In the genomic region with DNA sequence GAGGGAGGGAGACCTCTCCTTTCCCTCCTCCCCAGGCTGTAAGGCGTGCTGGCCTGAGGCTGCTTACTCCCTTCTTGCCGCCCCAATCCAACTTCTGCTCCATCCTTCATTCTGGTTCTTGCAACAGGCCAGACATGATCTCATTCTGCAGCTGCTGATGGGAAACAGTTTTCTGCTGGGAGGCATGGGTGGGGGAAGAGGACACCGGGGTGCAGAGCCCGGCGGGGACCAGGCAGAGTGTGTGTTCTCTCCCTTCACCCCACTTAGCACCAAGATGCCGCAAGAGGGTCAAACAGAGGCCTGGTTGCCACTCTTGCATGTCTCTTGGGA, we compare ENCODE assay signal across 11 cellular contexts. TPM values are rescaled to one million over a fixed set of nuclear protein-coding genes. Genes with fewer than 3 reads are reported as not detected.
A peak's percentile ranks its signal among the peaks of the same experiment; 100 is the strongest.
DNase-seq lines count a peak whose midpoint lies in the region; ATAC-seq, FAIRE-seq and TF ChIP-seq lines count a peak whose summit lies in the region.
"Had no signal": no experiment of that assay in that cellular context is flagged by ENCODE, and none has a peak within 500 bp of the region (broad histone marks: within the 10 kb centered on the region; RNA-seq: fewer than 3 reads in every experiment).

No MANE protein-coding gene starts in this region.

- H3K79me2 ChIP-seq in HepG2 (ENCODE audit: insufficient read depth, low read length): peaks cover 7% of the 10 kb centered on the region

- no peaks in the 10 kb centered on the region for H3K27me3 ChIP-seq in HepG2 (ENCODE audit: control insufficient read depth in 1 of 2, insufficient read depth in 2 of 2, low read length in 2 of 2)
- H3K27me3 ChIP-seq: right atrium auricular region had no signal

- POLR2A ChIA-PET in AG04449 (lab: Yijun Ruan, JAX): interaction anchor here (1.2 kb wide), 1 partner anchor 15 kb away, joined by 3 read pairs; the partner anchor contains the start of gene POLDIP2
- POLR2A ChIA-PET in HepG2 (lab: Yijun Ruan, JAX): interaction anchor here (1.0 kb wide), 1 partner anchor 16 kb away, joined by 4 read pairs; the partner anchor contains the start of gene POLDIP2

- no peaks in the 10 kb centered on the region for H3K36me3 ChIP-seq in HepG2 (replicated peaks in 1 of 2; ENCODE audit: control insufficient read depth in 1 of 2, insufficient read depth in 2 of 2, low read length in 2 of 2)
- H3K36me3 ChIP-seq: right atrium auricular region had no signal

- DNase-seq in AG04449 (ENCODE audit: low read depth, low spot score) (no peak), mesothelial cell of epicardium (ENCODE audit: low spot score in 2 of 2, unreplicated experiment in 2 of 2) (no peak), HepG2 (ENCODE audit: low spot score) (no peak), dedifferentiated amniotic fluid mesenchymal stem cell (ENCODE audit: extremely low spot score) (no peak), GM12891 (ENCODE audit: insufficient read length, low spot score) (no peak)
- DNase-seq: activated gamma-delta T cell treated with Interleukin-2 at 50 U/mL for 16 hours had no signal

- H3K9me3 Mint-ChIP-seq in activated naive CD8-positive, alpha-beta T cell (ENCODE audit: low read depth): no peaks in the 10 kb centered on the region
- no peaks in the 10 kb centered on the region for H3K9me3 Mint-ChIP-seq in mesothelial cell of epicardium

- TF ChIP-seq RAD21 in HepG2 (CRISPR knock-in tag; IDR thresholded peaks at IDR 0.05): no peak

- intact Hi-C loops in HepG2 (cut with micrococcal nuclease; ENCODE audit: unreplicated experiment): no loop called here

- H3K4me1 ChIP-seq in HepG2 (ENCODE audit: insufficient read depth, low read length): peaks cover 34% of the 10 kb centered on the region

- H3K27ac ChIP-seq in HepG2 (ENCODE audit: extremely low read length, insufficient read depth, low read length): no peak overlapping the region

- 90% methylated on average over 6 of the region's 6 CpGs for WGBS in HepG2 (ENCODE audit: low lambda C conversion rate)

- H3K4me3 Mint-ChIP-seq in activated naive CD8-positive, alpha-beta T cell: peak overlapping the region; percentile 88
- H3K4me3 Mint-ChIP-seq in mesothelial cell of epicardium: peak overlapping the region; percentile 57

- no peak overlapping the region for H3K9ac ChIP-seq in HepG2 (ENCODE audit: insufficient read depth, low read depth, low read length)

- no peaks in the 10 kb centered on the region for H4K20me1 ChIP-seq in HepG2 (ENCODE audit: insufficient read depth, low read length)

- BruUV-seq in HepG2 (replicated peaks; lab: Mats Ljungman, UMichigan): no TSS peak

- TF ChIP-seq EP300 in HepG2 (IDR thresholded peaks at IDR 0.05; ENCODE audit: low read depth in 2 of 2, low read length in 2 of 2) (no peak), HepG2 (CRISPR knock-in tag; IDR thresholded peaks at IDR 0.05; ENCODE audit: borderline replicate concordance) (no peak)

- no peaks in the 10 kb centered on the region for H3K27me3 Mint-ChIP-seq in activated naive CD8-positive, alpha-beta T cell
- H3K27me3 Mint-ChIP-seq in mesothelial cell of epicardium (ENCODE audit: low read depth): peaks cover 30% of the 10 kb centered on the region

- TF ChIP-seq POLR2A in HepG2 (IDR thresholded peaks at IDR 0.05; ENCODE audit: insufficient read depth in 1 of 2, low read depth in 2 of 2, low read length in 2 of 2): no peak
- no peak for TF ChIP-seq POLR2A in GM12891 (IDR thresholded peaks at IDR 0.05; ENCODE audit: low read depth, low read length)

- ATAC-seq in HepG2 (no peak), HG03442 (IDR thresholded peaks at IDR 0.05; ENCODE audit: unreplicated experiment) (no peak)

- H3K27ac Mint-ChIP-seq in activated naive CD8-positive, alpha-beta T cell: peak overlapping the region; percentile 64
- no peak overlapping the region for H3K27ac Mint-ChIP-seq in mesothelial cell of epicardium

- no peak overlapping the region for H3K4me2 ChIP-seq in HepG2 (ENCODE audit: low read depth, low read length)

- peaks cover 23% of the 10 kb centered on the region for H3K4me1 Mint-ChIP-seq in activated naive CD8-positive, alpha-beta T cell (ENCODE audit: low read depth)
- H3K4me1 Mint-ChIP-seq in mesothelial cell of epicardium: peaks cover 13% of the 10 kb centered on the region

- H3K4me3 ChIP-seq in AG04449 (ENCODE audit: low read depth, low read length) (peak overlapping the region; percentile 65), GM12875 (ENCODE audit: low read depth, low read length) (peak overlapping the region; percentile 85), HepG2 (replicated peaks in 1 of 3; ENCODE audit: insufficient read depth in 1 of 3, low read depth in 2 of 3, low read length in 3 of 3) (no peak overlapping the region)

- TF ChIP-seq CTCF in AG04449 (IDR thresholded peaks at IDR 0.05; ENCODE audit: insufficient read depth, low read length, missing control alignments) (no peak), GM12875 (IDR thresholded peaks at IDR 0.05; ENCODE audit: borderline replicate concordance, insufficient read depth, low read depth, low read length) (no peak), mesothelial cell of epicardium (IDR thresholded peaks at IDR 0.05; ENCODE audit: unreplicated experiment) (no peak), HepG2 (CRISPR knock-in tag; IDR thresholded peaks at IDR 0.05) (no peak)

- in situ Hi-C loops in HepG2 (cut with HindIII; ENCODE audit: extremely low pct_ligation_motif_present, low pct_unique_long_range_greater_than_20kb): no loop called here

- CTCF ChIA-PET in AG04449 (lab: Yijun Ruan, JAX): interaction anchor here (1.3 kb wide), 1 partner anchor 26 kb away, joined by 3 read pairs; no protein-coding TSS in a partner anchor
- CTCF ChIA-PET in HepG2 (lab: Yijun Ruan, JAX; ENCODE audit: low intra/inter-chr PET ratio, low total read pairs): no interaction called here

- H3K36me3 Mint-ChIP-seq in activated naive CD8-positive, alpha-beta T cell: peaks cover 7% of the 10 kb centered on the region
- no peaks in the 10 kb centered on the region for H3K36me3 Mint-ChIP-seq in mesothelial cell of epicardium

- H2AFZ ChIP-seq in HepG2 (ENCODE audit: low read length): no peak overlapping the region

- H3K9me3 ChIP-seq in HepG2 (ENCODE audit: low read length): no peaks in the 10 kb centered on the region
- H3K9me3 ChIP-seq: right atrium auricular region had no signal

- FAIRE-seq in HepG2 (lab: Jason Lieb, UNC): no peak
- FAIRE-seq in GM12891 (lab: Jason Lieb, UNC): no peak

RNA-seq across cellular contexts. Expression of gene SARM1, which starts 1.4 kb away (rescaled TPM):
- total RNA-seq in mesothelial cell of epicardium (17.3 to 19.0 TPM (median 17.3 TPM) in 3 replicates), HepG2 (2016; rRNA removed; fragmentation: Illumina TruSeq; extraction: Trizol) (0.25 and 0.73 TPM in 2 replicates)
- 0.09 and 0.20 TPM in 2 replicates for total RNA-seq in HepG2 (2016; cell fraction: cytosol; rRNA removed; fragmentation: Illumina TruSeq; extraction: Trizol; ENCODE audit: low read depth)
- 0.73 and 0.78 TPM in 2 replicates for total RNA-seq in HepG2 (2016; cell fraction: insoluble cytoplasmic fraction; rRNA removed; fragmentation: Illumina TruSeq; extraction: Trizol)
- total RNA-seq in HepG2 (2016; cell fraction: membrane; rRNA removed; fragmentation: Illumina TruSeq; extraction: Trizol): 0.09 and 0.28 TPM in 2 replicates
- total RNA-seq in HepG2 (2016; cell fraction: nucleus; rRNA removed; fragmentation: Illumina TruSeq; extraction: Trizol): 0.84 and 0.94 TPM in 2 replicates
- 0.86 and 1.1 TPM in 2 replicates for polyA plus RNA-seq in HepG2 (2011; rRNA removed)
- 0.30 and 0.56 TPM in 2 replicates for polyA plus RNA-seq in HepG2 (2011; cell fraction: cytosol; rRNA removed)
- polyA plus RNA-seq in HepG2 (2011; cell fraction: nucleus; rRNA removed): 5.4 and 6.1 TPM in 2 replicates
- 0.36 and 3.0 TPM in 2 replicates for polyA plus RNA-seq in HepG2 (2012)
- 0.14 and 0.16 TPM in 2 replicates for polyA plus RNA-seq in HepG2 (2016; cell fraction: cytosol; fragmentation: Illumina TruSeq; extraction: Trizol; ENCODE audit: low read depth)
- 0.27 and 0.61 TPM in 2 replicates for polyA plus RNA-seq in HepG2 (2016; cell fraction: insoluble cytoplasmic fraction; fragmentation: Illumina TruSeq; extraction: Trizol; ENCODE audit: low read depth)
- 0.22 and 0.23 TPM in 2 replicates for polyA plus RNA-seq in HepG2 (2016; cell fraction: membrane; fragmentation: Illumina TruSeq; extraction: Trizol; ENCODE audit: low read depth)
- polyA plus RNA-seq in HepG2 (2016; cell fraction: nucleus; fragmentation: Illumina TruSeq; extraction: Trizol; ENCODE audit: insufficient read depth, low read depth): 2.1 and 2.7 TPM in 2 replicates
- polyA minus RNA-seq in HepG2 (2011; rRNA and poly(A)+ RNA removed; ENCODE audit: low replicate concordance): 2.2 and 23.4 TPM in 2 replicates
- 0.09 and 0.30 TPM in 2 replicates for polyA minus RNA-seq in HepG2 (2011; cell fraction: cytosol; rRNA and poly(A)+ RNA removed)
- 3.9 TPM in 2 replicates for polyA minus RNA-seq in HepG2 (2011; cell fraction: nucleus; rRNA and poly(A)+ RNA removed)
- 10.6 TPM for polyA plus RNA-seq in GM12891 (2012; ENCODE audit: low read depth, missing spikeins)

RNA-seq across cellular contexts. Expression of gene VTN, which starts 2.8 kb away (rescaled TPM):
- 0.47 to 0.51 TPM (median 0.50 TPM) in 3 replicates for total RNA-seq in mesothelial cell of epicardium
- 43.9 and 108 TPM in 2 replicates for total RNA-seq in HepG2 (2016; rRNA removed; fragmentation: Illumina TruSeq; extraction: Trizol)
- total RNA-seq in HepG2 (2016; cell fraction: cytosol; rRNA removed; fragmentation: Illumina TruSeq; extraction: Trizol; ENCODE audit: low read depth): 11.6 and 13.5 TPM in 2 replicates
- total RNA-seq in HepG2 (2016; cell fraction: insoluble cytoplasmic fraction; rRNA removed; fragmentation: Illumina TruSeq; extraction: Trizol): 42.5 and 110 TPM in 2 replicates
- 21.9 and 23.9 TPM in 2 replicates for total RNA-seq in HepG2 (2016; cell fraction: membrane; rRNA removed; fragmentation: Illumina TruSeq; extraction: Trizol)
- 103 and 124 TPM in 2 replicates for total RNA-seq in HepG2 (2016; cell fraction: nucleus; rRNA removed; fragmentation: Illumina TruSeq; extraction: Trizol)
- 131 and 230 TPM in 2 replicates for polyA plus RNA-seq in HepG2 (2011; rRNA removed)
- polyA plus RNA-seq in HepG2 (2011; cell fraction: cytosol; rRNA removed): 124 and 146 TPM in 2 replicates
- polyA plus RNA-seq in HepG2 (2011; cell fraction: nucleus; rRNA removed): 140 and 166 TPM in 2 replicates
- 284 and 339 TPM in 2 replicates for polyA plus RNA-seq in HepG2 (2012)
- 22.3 and 24.7 TPM in 2 replicates for polyA plus RNA-seq in HepG2 (2016; cell fraction: cytosol; fragmentation: Illumina TruSeq; extraction: Trizol; ENCODE audit: low read depth)
- polyA plus RNA-seq in HepG2 (2016; cell fraction: insoluble cytoplasmic fraction; fragmentation: Illumina TruSeq; extraction: Trizol; ENCODE audit: low read depth): 46.3 and 58.2 TPM in 2 replicates
- polyA plus RNA-seq in HepG2 (2016; cell fraction: membrane; fragmentation: Illumina TruSeq; extraction: Trizol; ENCODE audit: low read depth): 29.7 and 32.6 TPM in 2 replicates
- polyA plus RNA-seq in HepG2 (2016; cell fraction: nucleus; fragmentation: Illumina TruSeq; extraction: Trizol; ENCODE audit: insufficient read depth, low read depth): 199 and 223 TPM in 2 replicates
- polyA minus RNA-seq in HepG2 (2011; rRNA and poly(A)+ RNA removed; ENCODE audit: low replicate concordance): 37.6 and 134 TPM in 2 replicates
- polyA minus RNA-seq in HepG2 (2011; cell fraction: cytosol; rRNA and poly(A)+ RNA removed): 45.8 and 97.8 TPM in 2 replicates
- polyA minus RNA-seq in HepG2 (2011; cell fraction: nucleus; rRNA and poly(A)+ RNA removed): 30.3 and 66.1 TPM in 2 replicates
- 0.18 TPM for polyA plus RNA-seq in GM12891 (2012; ENCODE audit: low read depth, missing spikeins)

RNA-seq across cellular contexts. Expression of gene SEBOX, which starts 7.9 kb away (rescaled TPM):
- total RNA-seq in mesothelial cell of epicardium (not detected in 3 replicates), HepG2 (2016; rRNA removed; fragmentation: Illumina TruSeq; extraction: Trizol) (not detected in 2 replicates)
- total RNA-seq in HepG2 (2016; cell fraction: cytosol; rRNA removed; fragmentation: Illumina TruSeq; extraction: Trizol; ENCODE audit: low read depth): not detected in 2 replicates
- total RNA-seq in HepG2 (2016; cell fraction: insoluble cytoplasmic fraction; rRNA removed; fragmentation: Illumina TruSeq; extraction: Trizol): not detected in 2 replicates
- not detected in 2 replicates for total RNA-seq in HepG2 (2016; cell fraction: membrane; rRNA removed; fragmentation: Illumina TruSeq; extraction: Trizol)
- total RNA-seq in HepG2 (2016; cell fraction: nucleus; rRNA removed; fragmentation: Illumina TruSeq; extraction: Trizol): not detected in 2 replicates
- polyA plus RNA-seq in HepG2 (2011; rRNA removed): not detected in 2 replicates
- not detected in 2 replicates for polyA plus RNA-seq in HepG2 (2011; cell fraction: cytosol; rRNA removed)
- 0.43 TPM in 1 of 2 replicates, not detected in the other for polyA plus RNA-seq in HepG2 (2011; cell fraction: nucleus; rRNA removed)
- not detected in 2 replicates for polyA plus RNA-seq in HepG2 (2012)
- not detected in 2 replicates for polyA plus RNA-seq in HepG2 (2016; cell fraction: cytosol; fragmentation: Illumina TruSeq; extraction: Trizol; ENCODE audit: low read depth)
- polyA plus RNA-seq in HepG2 (2016; cell fraction: insoluble cytoplasmic fraction; fragmentation: Illumina TruSeq; extraction: Trizol; ENCODE audit: low read depth): not detected in 2 replicates
- polyA plus RNA-seq in HepG2 (2016; cell fraction: membrane; fragmentation: Illumina TruSeq; extraction: Trizol; ENCODE audit: low read depth): not detected in 2 replicates
- polyA plus RNA-seq in HepG2 (2016; cell fraction: nucleus; fragmentation: Illumina TruSeq; extraction: Trizol; ENCODE audit: insufficient read depth, low read depth): not detected in 2 replicates
- 0.34 TPM in 1 of 2 replicates, not detected in the other for polyA minus RNA-seq in HepG2 (2011; rRNA and poly(A)+ RNA removed; ENCODE audit: low replicate concordance)
- not detected in 2 replicates for polyA minus RNA-seq in HepG2 (2011; cell fraction: cytosol; rRNA and poly(A)+ RNA removed)
- not detected in 2 replicates for polyA minus RNA-seq in HepG2 (2011; cell fraction: nucleus; rRNA and poly(A)+ RNA removed)
- polyA plus RNA-seq in GM12891 (2012; ENCODE audit: low read depth, missing spikeins): not detected
- total RNA-seq: right atrium auricular region, temporal lobe had no signal

RNA-seq across cellular contexts. Expression of gene POLDIP2, which starts 15.6 kb away (rescaled TPM):
- total RNA-seq in mesothelial cell of epicardium (60.8 to 61.0 TPM (median 60.9 TPM) in 3 replicates), HepG2 (2016; rRNA removed; fragmentation: Illumina TruSeq; extraction: Trizol) (114 and 127 TPM in 2 replicates)
- total RNA-seq in HepG2 (2016; cell fraction: cytosol; rRNA removed; fragmentation: Illumina TruSeq; extraction: Trizol; ENCODE audit: low read depth): 63.3 and 67.3 TPM in 2 replicates
- 112 and 115 TPM in 2 replicates for total RNA-seq in HepG2 (2016; cell fraction: insoluble cytoplasmic fraction; rRNA removed; fragmentation: Illumina TruSeq; extraction: Trizol)
- total RNA-seq in HepG2 (2016; cell fraction: membrane; rRNA removed; fragmentation: Illumina TruSeq; extraction: Trizol): 118 and 133 TPM in 2 replicates
- 47.1 and 53.4 TPM in 2 replicates for total RNA-seq in HepG2 (2016; cell fraction: nucleus; rRNA removed; fragmentation: Illumina TruSeq; extraction: Trizol)
- polyA plus RNA-seq in HepG2 (2011; rRNA removed): 85.9 and 86.0 TPM in 2 replicates
- 82.5 and 91.5 TPM in 2 replicates for polyA plus RNA-seq in HepG2 (2011; cell fraction: cytosol; rRNA removed)
- 40.8 and 49.4 TPM in 2 replicates for polyA plus RNA-seq in HepG2 (2011; cell fraction: nucleus; rRNA removed)
- polyA plus RNA-seq in HepG2 (2012): 60.2 and 73.0 TPM in 2 replicates
- 78.3 and 93.1 TPM in 2 replicates for polyA plus RNA-seq in HepG2 (2016; cell fraction: cytosol; fragmentation: Illumina TruSeq; extraction: Trizol; ENCODE audit: low read depth)
- polyA plus RNA-seq in HepG2 (2016; cell fraction: insoluble cytoplasmic fraction; fragmentation: Illumina TruSeq; extraction: Trizol; ENCODE audit: low read depth): 128 and 147 TPM in 2 replicates
- 120 and 126 TPM in 2 replicates for polyA plus RNA-seq in HepG2 (2016; cell fraction: membrane; fragmentation: Illumina TruSeq; extraction: Trizol; ENCODE audit: low read depth)
- polyA plus RNA-seq in HepG2 (2016; cell fraction: nucleus; fragmentation: Illumina TruSeq; extraction: Trizol; ENCODE audit: insufficient read depth, low read depth): 79.9 and 84.9 TPM in 2 replicates
- polyA minus RNA-seq in HepG2 (2011; rRNA and poly(A)+ RNA removed; ENCODE audit: low replicate concordance): 108 and 190 TPM in 2 replicates
- polyA minus RNA-seq in HepG2 (2011; cell fraction: cytosol; rRNA and poly(A)+ RNA removed): 42.1 and 47.7 TPM in 2 replicates
- polyA minus RNA-seq in HepG2 (2011; cell fraction: nucleus; rRNA and poly(A)+ RNA removed): 22.0 and 26.2 TPM in 2 replicates
- 78.8 TPM for polyA plus RNA-seq in GM12891 (2012; ENCODE audit: low read depth, missing spikeins)

RNA-seq across cellular contexts. Expression of gene SLC46A1, which starts 33.1 kb away (rescaled TPM):
- total RNA-seq in mesothelial cell of epicardium (13.3 to 15.2 TPM (median 13.5 TPM) in 3 replicates), HepG2 (2016; rRNA removed; fragmentation: Illumina TruSeq; extraction: Trizol) (9.4 and 22.6 TPM in 2 replicates)
- 3.5 and 5.4 TPM in 2 replicates for total RNA-seq in HepG2 (2016; cell fraction: cytosol; rRNA removed; fragmentation: Illumina TruSeq; extraction: Trizol; ENCODE audit: low read depth)
- total RNA-seq in HepG2 (2016; cell fraction: insoluble cytoplasmic fraction; rRNA removed; fragmentation: Illumina TruSeq; extraction: Trizol): 9.1 and 22.4 TPM in 2 replicates
- total RNA-seq in HepG2 (2016; cell fraction: membrane; rRNA removed; fragmentation: Illumina TruSeq; extraction: Trizol): 5.8 and 10.3 TPM in 2 replicates
- total RNA-seq in HepG2 (2016; cell fraction: nucleus; rRNA removed; fragmentation: Illumina TruSeq; extraction: Trizol): 30.8 and 32.9 TPM in 2 replicates
- 19.6 and 25.8 TPM in 2 replicates for polyA plus RNA-seq in HepG2 (2011; rRNA removed)
- 12.7 and 13.7 TPM in 2 replicates for polyA plus RNA-seq in HepG2 (2011; cell fraction: cytosol; rRNA removed)
- 30.3 and 37.6 TPM in 2 replicates for polyA plus RNA-seq in HepG2 (2011; cell fraction: nucleus; rRNA removed)
- 14.5 and 20.5 TPM in 2 replicates for polyA plus RNA-seq in HepG2 (2012)
- 1.8 and 2.3 TPM in 2 replicates for polyA plus RNA-seq in HepG2 (2016; cell fraction: cytosol; fragmentation: Illumina TruSeq; extraction: Trizol; ENCODE audit: low read depth)
- 9.0 and 9.7 TPM in 2 replicates for polyA plus RNA-seq in HepG2 (2016; cell fraction: insoluble cytoplasmic fraction; fragmentation: Illumina TruSeq; extraction: Trizol; ENCODE audit: low read depth)
- 2.4 and 3.5 TPM in 2 replicates for polyA plus RNA-seq in HepG2 (2016; cell fraction: membrane; fragmentation: Illumina TruSeq; extraction: Trizol; ENCODE audit: low read depth)
- polyA plus RNA-seq in HepG2 (2016; cell fraction: nucleus; fragmentation: Illumina TruSeq; extraction: Trizol; ENCODE audit: insufficient read depth, low read depth): 37.8 and 44.2 TPM in 2 replicates
- polyA minus RNA-seq in HepG2 (2011; rRNA and poly(A)+ RNA removed; ENCODE audit: low replicate concordance): 37.9 and 60.4 TPM in 2 replicates
- 16.3 and 22.3 TPM in 2 replicates for polyA minus RNA-seq in HepG2 (2011; cell fraction: cytosol; rRNA and poly(A)+ RNA removed)
- polyA minus RNA-seq in HepG2 (2011; cell fraction: nucleus; rRNA and poly(A)+ RNA removed): 31.0 and 41.5 TPM in 2 replicates
- 2.9 TPM for polyA plus RNA-seq in GM12891 (2012; ENCODE audit: low read depth, missing spikeins)

Comparison
In these comparisons a context has a peak if more than half of its experiments do, and no peak if none do; other contexts are left out.
1. H3K4me3 ChIP-seq: peak in AG04449 (single experiment) and GM12875 (single experiment); none in HepG2 (0 of 3).